27 cellular contexts compared by ENCODE assay signal in the genomic region with DNA sequence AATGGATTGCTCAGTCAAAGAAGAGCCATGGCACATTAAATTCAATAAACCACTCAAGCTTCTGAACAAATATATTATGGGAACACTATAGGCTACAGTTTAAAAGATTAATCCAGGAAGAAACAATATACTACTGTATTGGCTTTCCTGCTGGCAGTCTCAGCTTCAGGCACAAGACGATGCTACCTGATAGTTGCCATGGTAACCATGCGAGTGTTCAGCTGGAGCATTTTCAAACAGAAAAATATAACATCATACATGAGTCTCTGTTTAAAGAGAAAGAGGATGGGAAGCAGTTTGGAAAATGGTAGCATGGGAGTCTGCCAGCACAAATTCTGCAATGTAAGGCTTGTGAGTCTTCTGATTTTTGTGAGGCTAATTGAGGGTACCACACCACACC.
DNase-seq lines count a peak whose midpoint lies in the region; ATAC-seq and TF ChIP-seq lines count a peak whose summit lies in the region.
"Had no signal": no experiment of that assay in that cellular context is flagged by ENCODE, and none has a peak within 500 bp of the region (broad histone marks: within the 10 kb centered on the region; RNA-seq: fewer than 3 reads in every experiment).

No MANE protein-coding gene starts in this region.

- no peaks in the 10 kb centered on the region for H3K36me3 ChIP-seq in GM23338 (ENCODE audit: insufficient read depth)
- H3K36me3 ChIP-seq: neutrophil, prostate gland had no signal

- no peaks in the 10 kb centered on the region for H3F3A ChIP-seq in GM23338 (replicated peaks; ENCODE audit: low read depth)

- ATAC-seq in GM23338 = no peak
- ATAC-seq: activated CD8-positive, alpha-beta T cell treated with anti-CD3 and anti-CD28 coated beads, Interleukin-2, amount 10 ng/mL, durations not matched to agents 7 days and 5 days; CD8-positive, alpha-beta T cell; left cardiac atrium; Panc1; T-cell had no signal

- H3K27me3 ChIP-seq in GM23338 (ENCODE audit: insufficient read depth) = no peaks in the 10 kb centered on the region
- H3K27me3 ChIP-seq: neutrophil had no signal

- no peaks in the 10 kb centered on the region for H3K79me2 ChIP-seq in GM23338 (replicated peaks; ENCODE audit: insufficient read depth)

- H3K4me3 ChIP-seq in Jurkat, Clone E6-1 (ENCODE audit: low read length) = no peak overlapping the region
- H3K4me3 ChIP-seq in fibroblast of the aortic adventitia (ENCODE audit: low read depth, low read length) (no peak overlapping the region), GM23338 (no peak overlapping the region)
- H3K4me3 ChIP-seq: prostate gland had no signal

- no peak overlapping the region for H3K27ac Mint-ChIP-seq in GM23338
- H3K27ac Mint-ChIP-seq: activated CD8-positive, alpha-beta T cell treated with anti-CD3 and anti-CD28 coated beads, Interleukin-2, amount 10 ng/mL, durations not matched to agents 7 days and 5 days; CD8-positive, alpha-beta T cell; memory B cell; T-cell; type B pancreatic cell had no signal

- no peak overlapping the region for H3K4me2 ChIP-seq in GM23338

- peaks cover 15% of the 10 kb centered on the region for H3K4me1 ChIP-seq in GM23338 (ENCODE audit: insufficient read depth)
- H3K4me1 ChIP-seq: prostate gland had no signal

- peaks cover 12% of the 10 kb centered on the region for H3K4me1 Mint-ChIP-seq in GM23338
- H3K4me1 Mint-ChIP-seq: memory B cell, T-cell had no signal

- DNase-seq in DMS53 (lab: John Stamatoyannopoulos, UW) = peak; percentile 59
- DNase-seq in DMS53 treated with DMSO at 0.1 percent for 48 hours (lab: John Stamatoyannopoulos, UW; ENCODE audit: unreplicated experiment) = no peak
- DNase-seq in Jurkat, Clone E6-1 (ENCODE audit: low read depth, low spot score) = peak; percentile 33
- peak; percentile 23 for DNase-seq in NCI-H2196 treated with DMSO at 0.1 percent for 48 hours (lab: John Stamatoyannopoulos, UW; ENCODE audit: unreplicated experiment)
- DNase-seq in fibroblast of the aortic adventitia (ENCODE audit: low read depth) = peak; percentile 25
- no peak for DNase-seq in KBM-7
- no peak for DNase-seq in GM23338 (ENCODE audit: low spot score)
- no peak for DNase-seq in inferior parietal cortex (ENCODE audit: extremely low spot score)
- DNase-seq: 8988T; activated CD4-positive, alpha-beta T cell treated with anti-CD3 and anti-CD28 coated beads for 1 hour; activated CD8-positive, alpha-beta T cell treated with anti-CD3 and anti-CD28 coated beads, Interleukin-2, amount 10 ng/mL, durations not matched to agents 7 days and 5 days; activated gamma-delta T cell; activated T-cell treated with anti-CD3 and anti-CD28 coated beads, Interleukin-2, amount 50 U/mL, for 1 hour; CD8-positive, alpha-beta T cell; DND-41; effector CD4-positive, alpha-beta T cell; KG1; left cardiac atrium; MV-4-11; SHP77 treated with DMSO at 0.1 percent for 48 hours; T-cell had no signal

- in situ Hi-C loops in KBM-7 (cut with MboI; ENCODE audit: low pct_unique_long_range_greater_than_20kb, low sequenced_read_pairs) = no loop called here

- H4K20me1 ChIP-seq in GM23338 (replicated peaks; ENCODE audit: insufficient read depth) = no peaks in the 10 kb centered on the region

- H2AFZ ChIP-seq in GM23338 = no peak overlapping the region

- TF ChIP-seq CTCF in fibroblast of the aortic adventitia (IDR thresholded peaks at IDR 0.05; ENCODE audit: insufficient read depth, low read length) = no peak
- TF ChIP-seq CTCF in GM23338 (conservative IDR thresholded peaks at IDR 0.05; ENCODE audit: low read depth in 2 of 2) = no peak

- no peak overlapping the region for H3K4me3 Mint-ChIP-seq in GM23338
- H3K4me3 Mint-ChIP-seq: activated CD8-positive, alpha-beta T cell treated with anti-CD3 and anti-CD28 coated beads, Interleukin-2, amount 10 ng/mL, durations not matched to agents 7 days and 5 days; CD8-positive, alpha-beta T cell; memory B cell; T-cell; type B pancreatic cell had no signal

- H3K27ac ChIP-seq in GM23338 (ENCODE audit: low read depth) = no peak overlapping the region
- H3K27ac ChIP-seq: epithelial cell of prostate, neutrophil, prostate gland had no signal

- H3K9me3 Mint-ChIP-seq in GM23338 = no peaks in the 10 kb centered on the region
- H3K9me3 Mint-ChIP-seq: CD8-positive, alpha-beta T cell; T-cell; type B pancreatic cell had no signal

- no peaks in the 10 kb centered on the region for H3K36me3 Mint-ChIP-seq in GM23338 (ENCODE audit: low read depth)
- H3K36me3 Mint-ChIP-seq: CD8-positive, alpha-beta T cell; memory B cell; T-cell; type B pancreatic cell had no signal

- H3K27me3 Mint-ChIP-seq in GM23338 (ENCODE audit: insufficient read depth, low read depth, poor library complexity) = no peaks in the 10 kb centered on the region
- H3K27me3 Mint-ChIP-seq: type B pancreatic cell had no signal

- 0 out of 2 replicates have a peak, but pooled peaks cover 2% of the 10 kb centered on the region for H3K9me2 ChIP-seq in GM23338 (ENCODE audit: insufficient read depth)

TF ChIP-seq in GM23338, 12 proteins besides CTCF, POLR2A, EP300 and RAD21:
- no peak for TF ChIP-seq POLR2AphosphoS5 (IDR thresholded peaks at IDR 0.05; ENCODE audit: low read depth)
- TF ChIP-seq, protein P1, sequence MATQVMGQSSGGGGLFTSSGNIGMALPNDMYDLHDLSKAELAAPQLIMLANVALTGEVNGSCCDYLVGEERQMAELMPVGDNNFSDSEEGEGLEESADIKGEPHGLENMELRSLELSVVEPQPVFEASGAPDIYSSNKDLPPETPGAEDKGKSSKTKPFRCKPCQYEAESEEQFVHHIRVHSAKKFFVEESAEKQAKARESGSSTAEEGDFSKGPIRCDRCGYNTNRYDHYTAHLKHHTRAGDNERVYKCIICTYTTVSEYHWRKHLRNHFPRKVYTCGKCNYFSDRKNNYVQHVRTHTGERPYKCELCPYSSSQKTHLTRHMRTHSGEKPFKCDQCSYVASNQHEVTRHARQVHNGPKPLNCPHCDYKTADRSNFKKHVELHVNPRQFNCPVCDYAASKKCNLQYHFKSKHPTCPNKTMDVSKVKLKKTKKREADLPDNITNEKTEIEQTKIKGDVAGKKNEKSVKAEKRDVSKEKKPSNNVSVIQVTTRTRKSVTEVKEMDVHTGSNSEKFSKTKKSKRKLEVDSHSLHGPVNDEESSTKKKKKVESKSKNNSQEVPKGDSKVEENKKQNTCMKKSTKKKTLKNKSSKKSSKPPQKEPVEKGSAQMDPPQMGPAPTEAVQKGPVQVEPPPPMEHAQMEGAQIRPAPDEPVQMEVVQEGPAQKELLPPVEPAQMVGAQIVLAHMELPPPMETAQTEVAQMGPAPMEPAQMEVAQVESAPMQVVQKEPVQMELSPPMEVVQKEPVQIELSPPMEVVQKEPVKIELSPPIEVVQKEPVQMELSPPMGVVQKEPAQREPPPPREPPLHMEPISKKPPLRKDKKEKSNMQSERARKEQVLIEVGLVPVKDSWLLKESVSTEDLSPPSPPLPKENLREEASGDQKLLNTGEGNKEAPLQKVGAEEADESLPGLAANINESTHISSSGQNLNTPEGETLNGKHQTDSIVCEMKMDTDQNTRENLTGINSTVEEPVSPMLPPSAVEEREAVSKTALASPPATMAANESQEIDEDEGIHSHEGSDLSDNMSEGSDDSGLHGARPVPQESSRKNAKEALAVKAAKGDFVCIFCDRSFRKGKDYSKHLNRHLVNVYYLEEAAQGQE (IDR thresholded peaks at IDR 0.05; ENCODE audit: unreplicated experiment) = no peak
- no peak for TF ChIP-seq CREB1 (CRISPR knock-in tag; IDR thresholded peaks at IDR 0.05; ENCODE audit: low read depth)
- TF ChIP-seq EZH2phosphoT487 (IDR thresholded peaks at IDR 0.05; ENCODE audit: unreplicated experiment) = no peak
- no peak for TF ChIP-seq NANOG (IDR thresholded peaks at IDR 0.05; ENCODE audit: borderline replicate concordance)
- TF ChIP-seq JUNB (IDR thresholded peaks at IDR 0.05; ENCODE audit: unreplicated experiment) = no peak
- TF ChIP-seq, protein P2, sequence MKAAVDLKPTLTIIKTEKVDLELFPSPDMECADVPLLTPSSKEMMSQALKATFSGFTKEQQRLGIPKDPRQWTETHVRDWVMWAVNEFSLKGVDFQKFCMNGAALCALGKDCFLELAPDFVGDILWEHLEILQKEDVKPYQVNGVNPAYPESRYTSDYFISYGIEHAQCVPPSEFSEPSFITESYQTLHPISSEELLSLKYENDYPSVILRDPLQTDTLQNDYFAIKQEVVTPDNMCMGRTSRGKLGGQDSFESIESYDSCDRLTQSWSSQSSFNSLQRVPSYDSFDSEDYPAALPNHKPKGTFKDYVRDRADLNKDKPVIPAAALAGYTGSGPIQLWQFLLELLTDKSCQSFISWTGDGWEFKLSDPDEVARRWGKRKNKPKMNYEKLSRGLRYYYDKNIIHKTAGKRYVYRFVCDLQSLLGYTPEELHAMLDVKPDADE (IDR thresholded peaks at IDR 0.05) = no peak
- TF ChIP-seq STAT1 (IDR thresholded peaks at IDR 0.05; ENCODE audit: unreplicated experiment) = no peak
- no peak for TF ChIP-seq ZNF114 (CRISPR knock-in tag; IDR thresholded peaks at IDR 0.05)
- TF ChIP-seq ZNF331 (CRISPR knock-in tag; IDR thresholded peaks at IDR 0.05; ENCODE audit: low read depth) = no peak
TF ChIP-seq in GM23338: peak in this region for 0.

Comparison
In these comparisons a context has a peak if more than half of its experiments do, and no peak if none do; other contexts are left out.
1. DNase-seq: peak in DMS53 (single experiment), Jurkat, Clone E6-1 (single experiment), NCI-H2196 treated with DMSO at 0.1 percent for 48 hours (single experiment) and fibroblast of the aortic adventitia (single experiment); none in DMS53 treated with DMSO at 0.1 percent for 48 hours (single experiment), KBM-7 (single experiment), GM23338 (single experiment) and inferior parietal cortex (single experiment).